ENCODE assay signal across 1 cellular context in genomic region chr9:137422668-137423000, GRCh38.
TF ChIP-seq lines count a peak whose summit lies in the region.

No MANE protein-coding gene starts in this region.

TF ChIP-seq in GM23338, 12 proteins besides CTCF, POLR2A, EP300 and RAD21 (continued from another document):
- TF ChIP-seq, protein P1, sequence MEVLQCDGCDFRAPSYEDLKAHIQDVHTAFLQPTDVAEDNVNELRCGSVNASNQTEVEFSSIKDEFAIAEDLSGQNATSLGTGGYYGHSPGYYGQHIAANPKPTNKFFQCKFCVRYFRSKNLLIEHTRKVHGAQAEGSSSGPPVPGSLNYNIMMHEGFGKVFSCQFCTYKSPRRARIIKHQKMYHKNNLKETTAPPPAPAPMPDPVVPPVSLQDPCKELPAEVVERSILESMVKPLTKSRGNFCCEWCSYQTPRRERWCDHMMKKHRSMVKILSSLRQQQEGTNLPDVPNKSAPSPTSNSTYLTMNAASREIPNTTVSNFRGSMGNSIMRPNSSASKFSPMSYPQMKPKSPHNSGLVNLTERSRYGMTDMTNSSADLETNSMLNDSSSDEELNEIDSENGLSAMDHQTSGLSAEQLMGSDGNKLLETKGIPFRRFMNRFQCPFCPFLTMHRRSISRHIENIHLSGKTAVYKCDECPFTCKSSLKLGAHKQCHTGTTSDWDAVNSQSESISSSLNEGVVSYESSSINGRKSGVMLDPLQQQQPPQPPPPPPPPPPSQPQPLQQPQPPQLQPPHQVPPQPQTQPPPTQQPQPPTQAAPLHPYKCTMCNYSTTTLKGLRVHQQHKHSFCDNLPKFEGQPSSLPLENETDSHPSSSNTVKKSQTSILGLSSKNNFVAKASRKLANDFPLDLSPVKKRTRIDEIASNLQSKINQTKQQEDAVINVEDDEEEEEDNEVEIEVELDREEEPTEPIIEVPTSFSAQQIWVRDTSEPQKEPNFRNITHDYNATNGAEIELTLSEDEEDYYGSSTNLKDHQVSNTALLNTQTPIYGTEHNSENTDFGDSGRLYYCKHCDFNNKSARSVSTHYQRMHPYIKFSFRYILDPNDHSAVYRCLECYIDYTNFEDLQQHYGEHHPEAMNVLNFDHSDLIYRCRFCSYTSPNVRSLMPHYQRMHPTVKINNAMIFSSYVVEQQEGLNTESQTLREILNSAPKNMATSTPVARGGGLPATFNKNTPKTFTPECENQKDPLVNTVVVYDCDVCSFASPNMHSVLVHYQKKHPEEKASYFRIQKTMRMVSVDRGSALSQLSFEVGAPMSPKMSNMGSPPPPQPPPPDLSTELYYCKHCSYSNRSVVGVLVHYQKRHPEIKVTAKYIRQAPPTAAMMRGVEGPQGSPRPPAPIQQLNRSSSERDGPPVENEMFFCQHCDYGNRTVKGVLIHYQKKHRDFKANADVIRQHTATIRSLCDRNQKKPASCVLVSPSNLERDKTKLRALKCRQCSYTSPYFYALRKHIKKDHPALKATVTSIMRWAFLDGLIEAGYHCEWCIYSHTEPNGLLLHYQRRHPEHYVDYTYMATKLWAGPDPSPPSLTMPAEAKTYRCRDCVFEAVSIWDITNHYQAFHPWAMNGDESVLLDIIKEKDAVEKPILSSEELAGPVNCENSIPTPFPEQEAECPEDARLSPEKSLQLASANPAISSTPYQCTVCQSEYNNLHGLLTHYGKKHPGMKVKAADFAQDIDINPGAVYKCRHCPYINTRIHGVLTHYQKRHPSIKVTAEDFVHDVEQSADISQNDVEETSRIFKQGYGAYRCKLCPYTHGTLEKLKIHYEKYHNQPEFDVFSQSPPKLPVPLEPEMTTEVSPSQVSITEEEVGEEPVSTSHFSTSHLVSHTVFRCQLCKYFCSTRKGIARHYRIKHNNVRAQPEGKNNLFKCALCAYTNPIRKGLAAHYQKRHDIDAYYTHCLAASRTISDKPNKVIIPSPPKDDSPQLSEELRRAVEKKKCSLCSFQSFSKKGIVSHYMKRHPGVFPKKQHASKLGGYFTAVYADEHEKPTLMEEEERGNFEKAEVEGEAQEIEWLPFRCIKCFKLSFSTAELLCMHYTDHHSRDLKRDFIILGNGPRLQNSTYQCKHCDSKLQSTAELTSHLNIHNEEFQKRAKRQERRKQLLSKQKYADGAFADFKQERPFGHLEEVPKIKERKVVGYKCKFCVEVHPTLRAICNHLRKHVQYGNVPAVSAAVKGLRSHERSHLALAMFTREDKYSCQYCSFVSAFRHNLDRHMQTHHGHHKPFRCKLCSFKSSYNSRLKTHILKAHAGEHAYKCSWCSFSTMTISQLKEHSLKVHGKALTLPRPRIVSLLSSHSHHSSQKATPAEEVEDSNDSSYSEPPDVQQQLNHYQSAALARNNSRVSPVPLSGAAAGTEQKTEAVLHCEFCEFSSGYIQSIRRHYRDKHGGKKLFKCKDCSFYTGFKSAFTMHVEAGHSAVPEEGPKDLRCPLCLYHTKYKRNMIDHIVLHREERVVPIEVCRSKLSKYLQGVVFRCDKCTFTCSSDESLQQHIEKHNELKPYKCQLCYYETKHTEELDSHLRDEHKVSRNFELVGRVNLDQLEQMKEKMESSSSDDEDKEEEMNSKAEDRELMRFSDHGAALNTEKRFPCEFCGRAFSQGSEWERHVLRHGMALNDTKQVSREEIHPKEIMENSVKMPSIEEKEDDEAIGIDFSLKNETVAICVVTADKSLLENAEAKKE (CRISPR knock-in tag; IDR thresholded peaks at IDR 0.05) = no peak
- TF ChIP-seq ZNF114 (CRISPR knock-in tag; IDR thresholded peaks at IDR 0.05) (no peak), EZH2 (IDR thresholded peaks at IDR 0.05; ENCODE audit: low read depth, unreplicated experiment) (no peak), ZNF331 (CRISPR knock-in tag; IDR thresholded peaks at IDR 0.05; ENCODE audit: low read depth) (no peak), POLR2AphosphoS5 (IDR thresholded peaks at IDR 0.05; ENCODE audit: low read depth) (no peak), EZH2phosphoT487 (IDR thresholded peaks at IDR 0.05; ENCODE audit: unreplicated experiment) (no peak), JUNB (IDR thresholded peaks at IDR 0.05; ENCODE audit: unreplicated experiment) (no peak)
- TF ChIP-seq, protein P2, sequence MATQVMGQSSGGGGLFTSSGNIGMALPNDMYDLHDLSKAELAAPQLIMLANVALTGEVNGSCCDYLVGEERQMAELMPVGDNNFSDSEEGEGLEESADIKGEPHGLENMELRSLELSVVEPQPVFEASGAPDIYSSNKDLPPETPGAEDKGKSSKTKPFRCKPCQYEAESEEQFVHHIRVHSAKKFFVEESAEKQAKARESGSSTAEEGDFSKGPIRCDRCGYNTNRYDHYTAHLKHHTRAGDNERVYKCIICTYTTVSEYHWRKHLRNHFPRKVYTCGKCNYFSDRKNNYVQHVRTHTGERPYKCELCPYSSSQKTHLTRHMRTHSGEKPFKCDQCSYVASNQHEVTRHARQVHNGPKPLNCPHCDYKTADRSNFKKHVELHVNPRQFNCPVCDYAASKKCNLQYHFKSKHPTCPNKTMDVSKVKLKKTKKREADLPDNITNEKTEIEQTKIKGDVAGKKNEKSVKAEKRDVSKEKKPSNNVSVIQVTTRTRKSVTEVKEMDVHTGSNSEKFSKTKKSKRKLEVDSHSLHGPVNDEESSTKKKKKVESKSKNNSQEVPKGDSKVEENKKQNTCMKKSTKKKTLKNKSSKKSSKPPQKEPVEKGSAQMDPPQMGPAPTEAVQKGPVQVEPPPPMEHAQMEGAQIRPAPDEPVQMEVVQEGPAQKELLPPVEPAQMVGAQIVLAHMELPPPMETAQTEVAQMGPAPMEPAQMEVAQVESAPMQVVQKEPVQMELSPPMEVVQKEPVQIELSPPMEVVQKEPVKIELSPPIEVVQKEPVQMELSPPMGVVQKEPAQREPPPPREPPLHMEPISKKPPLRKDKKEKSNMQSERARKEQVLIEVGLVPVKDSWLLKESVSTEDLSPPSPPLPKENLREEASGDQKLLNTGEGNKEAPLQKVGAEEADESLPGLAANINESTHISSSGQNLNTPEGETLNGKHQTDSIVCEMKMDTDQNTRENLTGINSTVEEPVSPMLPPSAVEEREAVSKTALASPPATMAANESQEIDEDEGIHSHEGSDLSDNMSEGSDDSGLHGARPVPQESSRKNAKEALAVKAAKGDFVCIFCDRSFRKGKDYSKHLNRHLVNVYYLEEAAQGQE (IDR thresholded peaks at IDR 0.05; ENCODE audit: unreplicated experiment) = no peak
- TF ChIP-seq, protein P3, sequence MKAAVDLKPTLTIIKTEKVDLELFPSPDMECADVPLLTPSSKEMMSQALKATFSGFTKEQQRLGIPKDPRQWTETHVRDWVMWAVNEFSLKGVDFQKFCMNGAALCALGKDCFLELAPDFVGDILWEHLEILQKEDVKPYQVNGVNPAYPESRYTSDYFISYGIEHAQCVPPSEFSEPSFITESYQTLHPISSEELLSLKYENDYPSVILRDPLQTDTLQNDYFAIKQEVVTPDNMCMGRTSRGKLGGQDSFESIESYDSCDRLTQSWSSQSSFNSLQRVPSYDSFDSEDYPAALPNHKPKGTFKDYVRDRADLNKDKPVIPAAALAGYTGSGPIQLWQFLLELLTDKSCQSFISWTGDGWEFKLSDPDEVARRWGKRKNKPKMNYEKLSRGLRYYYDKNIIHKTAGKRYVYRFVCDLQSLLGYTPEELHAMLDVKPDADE (IDR thresholded peaks at IDR 0.05) = no peak
